In the genomic region with DNA sequence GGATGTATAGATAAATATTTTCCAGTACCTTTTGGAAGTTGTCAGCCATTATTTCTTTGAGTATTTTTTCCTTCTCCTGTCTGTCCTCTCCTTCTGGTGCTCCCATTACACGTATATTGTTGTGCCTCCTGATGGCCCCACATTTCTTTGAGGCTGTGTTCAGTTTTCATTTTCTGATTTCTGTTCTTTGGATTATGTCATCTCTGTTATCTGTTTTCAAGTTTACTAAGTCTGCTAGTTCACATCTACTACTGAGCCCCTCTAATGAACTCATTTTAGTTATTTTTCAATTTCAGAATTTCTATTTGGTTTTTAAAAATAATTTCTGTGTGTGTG, we compare ENCODE assay signal across 1 cellular context.
TF ChIP-seq lines count a peak whose summit lies in the region.

No MANE protein-coding gene starts in this region.

TF ChIP-seq in K562, 482 proteins besides CTCF, POLR2A, EP300 and RAD21 (continued from another document):
- TF ChIP-seq TRIM24 (IDR thresholded peaks at IDR 0.05), result 0 out of 4 replicates have a peak, but pooled peaks of 1 of the 2 experiments have one; percentile 2
- TF ChIP-seq, protein P1, sequence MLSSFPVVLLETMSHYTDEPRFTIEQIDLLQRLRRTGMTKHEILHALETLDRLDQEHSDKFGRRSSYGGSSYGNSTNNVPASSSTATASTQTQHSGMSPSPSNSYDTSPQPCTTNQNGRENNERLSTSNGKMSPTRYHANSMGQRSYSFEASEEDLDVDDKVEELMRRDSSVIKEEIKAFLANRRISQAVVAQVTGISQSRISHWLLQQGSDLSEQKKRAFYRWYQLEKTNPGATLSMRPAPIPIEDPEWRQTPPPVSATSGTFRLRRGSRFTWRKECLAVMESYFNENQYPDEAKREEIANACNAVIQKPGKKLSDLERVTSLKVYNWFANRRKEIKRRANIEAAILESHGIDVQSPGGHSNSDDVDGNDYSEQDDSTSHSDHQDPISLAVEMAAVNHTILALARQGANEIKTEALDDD (IDR thresholded peaks at IDR 0.05), result 0 out of 2 replicates have a peak, but pooled peaks have one; percentile 13
- TF ChIP-seq, protein P2, sequence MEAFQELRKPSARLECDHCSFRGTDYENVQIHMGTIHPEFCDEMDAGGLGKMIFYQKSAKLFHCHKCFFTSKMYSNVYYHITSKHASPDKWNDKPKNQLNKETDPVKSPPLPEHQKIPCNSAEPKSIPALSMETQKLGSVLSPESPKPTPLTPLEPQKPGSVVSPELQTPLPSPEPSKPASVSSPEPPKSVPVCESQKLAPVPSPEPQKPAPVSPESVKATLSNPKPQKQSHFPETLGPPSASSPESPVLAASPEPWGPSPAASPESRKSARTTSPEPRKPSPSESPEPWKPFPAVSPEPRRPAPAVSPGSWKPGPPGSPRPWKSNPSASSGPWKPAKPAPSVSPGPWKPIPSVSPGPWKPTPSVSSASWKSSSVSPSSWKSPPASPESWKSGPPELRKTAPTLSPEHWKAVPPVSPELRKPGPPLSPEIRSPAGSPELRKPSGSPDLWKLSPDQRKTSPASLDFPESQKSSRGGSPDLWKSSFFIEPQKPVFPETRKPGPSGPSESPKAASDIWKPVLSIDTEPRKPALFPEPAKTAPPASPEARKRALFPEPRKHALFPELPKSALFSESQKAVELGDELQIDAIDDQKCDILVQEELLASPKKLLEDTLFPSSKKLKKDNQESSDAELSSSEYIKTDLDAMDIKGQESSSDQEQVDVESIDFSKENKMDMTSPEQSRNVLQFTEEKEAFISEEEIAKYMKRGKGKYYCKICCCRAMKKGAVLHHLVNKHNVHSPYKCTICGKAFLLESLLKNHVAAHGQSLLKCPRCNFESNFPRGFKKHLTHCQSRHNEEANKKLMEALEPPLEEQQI (IDR thresholded peaks at IDR 0.05), result 0 out of 2 replicates have a peak, but pooled peaks have one; percentile 4
TF ChIP-seq in K562: peak in this region for 7.
